ENCODE assay signal across 21 cellular contexts in the genomic region with DNA sequence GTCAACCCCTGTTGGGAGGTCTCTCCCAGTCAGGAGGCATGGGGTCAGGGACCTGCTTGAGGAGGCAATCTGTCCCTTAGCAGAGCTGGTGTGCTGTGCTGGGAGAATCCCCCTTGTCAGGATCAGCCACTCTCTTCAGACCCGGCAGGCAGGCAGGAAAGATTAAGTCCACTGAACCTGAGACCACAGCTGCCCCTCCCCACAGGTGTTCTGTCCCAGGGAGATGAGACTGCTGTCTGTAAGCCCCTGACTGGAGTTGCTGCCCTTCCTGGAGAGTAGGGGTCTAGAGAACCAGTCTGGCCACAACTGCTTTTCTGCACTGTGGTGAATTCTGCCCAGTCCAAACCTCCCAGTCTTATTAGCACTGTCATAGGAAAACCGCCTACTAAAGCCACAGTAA.
"Had no signal": no experiment of that assay in that cellular context is flagged by ENCODE, and none has a peak within 500 bp of the region (broad histone marks: within the 10 kb centered on the region; RNA-seq: fewer than 3 reads in every experiment).

No MANE protein-coding gene starts in this region.

- H3K4me2 ChIP-seq: hepatocyte had no signal

- H3K27me3 Mint-ChIP-seq: effector memory CD8-positive, alpha-beta T cell had no signal

- H3K4me1 ChIP-seq: esophagus muscularis mucosa, foreskin keratinocyte, gastroesophageal sphincter, heart left ventricle, lower lobe of right lung had no signal

- ATAC-seq: effector memory CD8-positive, alpha-beta T cell; foreskin keratinocyte; gastroesophageal sphincter; heart left ventricle; left colon; left lobe of liver; left ventricle myocardium superior; lower lobe of right lung had no signal

- H3K4me3 Mint-ChIP-seq: effector memory CD8-positive, alpha-beta T cell; immature natural killer cell had no signal

- H3K27ac ChIP-seq: coronary artery, dorsolateral prefrontal cortex, esophagus muscularis mucosa, foreskin keratinocyte, gastroesophageal sphincter, heart left ventricle, hepatocyte, lower lobe of right lung had no signal

- H3K9me3 ChIP-seq: gastroesophageal sphincter, lower lobe of right lung had no signal

- H3K36me3 ChIP-seq: esophagus muscularis mucosa, gastroesophageal sphincter, heart left ventricle, lower lobe of right lung had no signal

- DNase-seq: dermis blood vessel endothelial cell; dorsolateral prefrontal cortex; effector CD4-positive, alpha-beta T cell; effector memory CD8-positive, alpha-beta T cell; foreskin keratinocyte; heart left ventricle; hypothalamus; immature natural killer cell; islet precursor cell; kidney; kidney glomerular epithelial cell; left colon; left ventricle myocardium superior; lower lobe of right lung; mesenchymal stem cell; midbrain had no signal

- H3K4me3 ChIP-seq: coronary artery, dorsolateral prefrontal cortex, esophagus muscularis mucosa, gastroesophageal sphincter, heart left ventricle, hepatocyte, lower lobe of right lung had no signal

- H2AFZ ChIP-seq: hepatocyte had no signal

- H3K27ac Mint-ChIP-seq: effector memory CD8-positive, alpha-beta T cell; immature natural killer cell had no signal

- H3K79me2 ChIP-seq: hepatocyte had no signal

- H3K27me3 ChIP-seq: dorsolateral prefrontal cortex, foreskin keratinocyte, heart left ventricle, hepatocyte had no signal

- H3K4me1 Mint-ChIP-seq: immature natural killer cell had no signal

- H3K36me3 Mint-ChIP-seq: immature natural killer cell had no signal
